ENCODE assay signal across 7 cellular contexts in genomic region chr5:5421961-5422818, GRCh38. TPM values are rescaled to one million over a fixed set of nuclear protein-coding genes. Genes with fewer than 3 reads are reported as not detected.
DNase-seq lines count a peak whose midpoint lies in the region; ATAC-seq and TF ChIP-seq lines count a peak whose summit lies in the region.

ICE1 (plus strand) TSS chr5:5422677; CDS start chr5:5422916, 239 bp downstream.

- H3K79me2 ChIP-seq in hepatocyte: peaks cover 46% of the 10 kb centered on the region

- H3K27me3 ChIP-seq in hepatocyte: no peaks in the 10 kb centered on the region

- H3K4me1 ChIP-seq in hepatocyte (ENCODE audit: insufficient read depth): peaks cover 29% of the 10 kb centered on the region

- DNase-seq in NCI-H2081 (lab: John Stamatoyannopoulos, UW): peak; percentile 99
- peak; percentile 91 for DNase-seq in T1000 (lab: John Stamatoyannopoulos, UW)
- peak; percentile 99 for DNase-seq in astrocyte of the hippocampus (ENCODE audit: low read depth, low spot score)
- peak; percentile 98 for DNase-seq in hepatocyte (ENCODE audit: low spot score)
- DNase-seq in retina: peak; percentile 99

- no peaks in the 10 kb centered on the region for H3K9me2 ChIP-seq in hepatocyte (replicated peaks; ENCODE audit: insufficient read depth)

- peak within 1 kb of the TSS; percentile 95 for H3K27ac ChIP-seq in hepatocyte

- TF ChIP-seq CTCF in hepatocyte (IDR thresholded peaks at IDR 0.05; ENCODE audit: poor library complexity): no peak

- 1% methylated on average over 44 of the region's 71 CpGs for WGBS in hepatocyte (ENCODE audit: low lambda C conversion rate, missing lambda C conversion rate)

- no peaks in the 10 kb centered on the region for H3K9me3 ChIP-seq in hepatocyte (ENCODE audit: low read depth)

- H4K20me1 ChIP-seq in hepatocyte (ENCODE audit: insufficient read depth, poor library complexity, severe bottlenecking): peaks cover 40% of the 10 kb centered on the region

- H3K36me3 ChIP-seq in hepatocyte (replicated peaks; ENCODE audit: insufficient read depth, low read depth): no peaks in the 10 kb centered on the region

- peak; percentile 69 for ATAC-seq in GM18508 (IDR thresholded peaks at IDR 0.05; ENCODE audit: insufficient read depth, unreplicated experiment)
- ATAC-seq in HG03025 (IDR thresholded peaks at IDR 0.05; ENCODE audit: low FRiP score, unreplicated experiment): peak; percentile 82

- peak within 1 kb of the TSS; percentile 98 for H2AFZ ChIP-seq in hepatocyte

- peak within 1 kb of the TSS; percentile 90 for H3K4me2 ChIP-seq in hepatocyte

- H3K4me3 ChIP-seq in hepatocyte: peak within 1 kb of the TSS; percentile 89

RNA-seq across cellular contexts. Expression of gene ICE1, which starts in this region (rescaled TPM):
- total RNA-seq in hepatocyte: 26.5 and 27.7 TPM in 2 replicates
- polyA plus RNA-seq in hepatocyte: 9.5 and 18.3 TPM in 2 replicates

Comparison
In these comparisons a context has a peak if more than half of its experiments do, and no peak if none do; other contexts are left out.
1. Peak in every context shown above with its lines: DNase-seq, ATAC-seq, H3K4me3 ChIP-seq and H3K27ac ChIP-seq.